Comparison of ENCODE assay signal across 1 cellular context in the genomic region with DNA sequence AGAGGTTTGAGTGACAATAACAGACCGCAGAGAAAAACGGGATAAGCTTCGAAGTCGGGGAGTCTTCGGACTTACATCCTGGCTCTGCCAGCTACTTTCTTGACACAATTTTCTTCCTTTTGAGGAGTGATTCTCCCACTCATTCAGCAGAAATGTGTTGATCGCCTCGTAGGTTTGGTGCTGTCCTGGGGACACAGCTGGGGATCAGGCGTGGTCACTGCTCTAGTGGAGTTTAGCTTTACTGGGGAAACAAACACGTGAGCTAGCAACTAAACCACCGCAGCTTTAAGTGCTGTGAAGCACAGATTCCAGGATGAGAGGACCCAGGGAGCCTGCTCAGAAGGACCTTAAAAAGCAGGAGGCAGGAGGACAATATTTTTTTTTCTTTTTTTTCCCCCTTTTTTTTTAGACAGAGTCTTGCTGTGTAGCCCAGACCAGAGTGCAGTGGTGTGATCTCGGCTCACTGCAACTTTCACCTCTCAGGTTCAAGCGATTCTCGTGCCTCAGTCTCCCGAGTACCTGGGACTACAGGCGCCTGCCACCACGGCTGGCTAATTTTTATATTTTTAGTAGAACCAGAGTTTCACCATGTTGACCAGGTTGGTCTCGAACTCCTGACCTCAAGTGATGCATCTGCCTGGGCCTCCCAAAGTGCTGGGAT.
TF ChIP-seq lines count a peak whose summit lies in the region.

No MANE protein-coding gene starts in this region.

TF ChIP-seq in IMR-90, 13 proteins besides CTCF, POLR2A, EP300 and RAD21 (continued from another document):
- TF ChIP-seq FOS (IDR thresholded peaks at IDR 0.05; ENCODE audit: low read depth, low read length), result no peak
- peak; percentile 44 for TF ChIP-seq BHLHE40 (IDR thresholded peaks at IDR 0.05; ENCODE audit: low read depth, low read length)
TF ChIP-seq in IMR-90: peak in this region for 2.
